26 cellular contexts compared by ENCODE assay signal in the genomic region with DNA sequence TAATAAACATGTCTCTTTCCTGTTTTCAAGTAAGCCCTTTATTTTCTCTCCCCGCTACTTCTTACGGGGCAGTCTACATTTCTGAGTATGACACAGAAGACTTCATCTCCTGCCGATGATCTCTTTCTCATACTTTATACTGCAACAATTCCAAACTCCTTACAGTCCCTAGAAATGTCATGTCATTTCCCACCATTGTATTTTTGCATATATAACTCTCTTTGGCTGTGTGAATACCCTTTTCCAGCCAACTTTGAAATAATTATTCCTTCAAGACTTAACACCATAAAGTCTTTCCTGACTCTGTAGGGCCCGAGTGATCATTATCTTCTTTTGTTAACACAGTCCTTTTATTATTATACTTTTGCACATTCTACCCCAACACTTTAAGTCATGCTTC.
"Had no signal": no experiment of that assay in that cellular context is flagged by ENCODE, and none has a peak within 500 bp of the region (broad histone marks: within the 10 kb centered on the region; RNA-seq: fewer than 3 reads in every experiment).

No MANE protein-coding gene starts in this region.

- H3K27me3 ChIP-seq: pancreas, spleen, suprapubic skin, tibial artery, upper lobe of right lung had no signal

- DNase-seq: hypothalamus; immature natural killer cell; islet precursor cell; left ventricle myocardium inferior; mesendoderm; midbrain; mucosa of descending colon; naive thymus-derived CD4-positive, alpha-beta T cell; pancreas; posterior cingulate gyrus; retina; right cardiac atrium; spleen; stimulated activated CD4-positive, alpha-beta T cell treated with anti-CD3 and anti-CD28 coated beads, Interleukin-4, amount 100 ng/mL, for 24 hours; stimulated activated naive CD4-positive, alpha-beta T cell; tibial artery; trophoblast cell; upper lobe of right lung had no signal

- H3K36me3 ChIP-seq: prostate gland had no signal

- H3K27ac ChIP-seq: left ventricle myocardium inferior, pancreas, prostate gland, skin epidermis, spleen, suprapubic skin, tibial artery, upper lobe of right lung had no signal

- ATAC-seq: mucosa of descending colon; naive thymus-derived CD4-positive, alpha-beta T cell; natural killer cell treated with Interleukin-12 subunit alpha and Interleukin-12 subunit beta and Interleukin-15 and Interleukin-18, amount 100 ng/mL, for 72 hours; pancreas; right cardiac atrium; sciatic nerve; stimulated activated effector memory CD8-positive, alpha-beta T cell treated with anti-CD3 and anti-CD28 coated beads, Interleukin-12 subunit alpha, Interleukin-12 subunit beta, amount 100 ng/mL, for 72 hours had no signal

- H3K4me1 ChIP-seq: left ventricle myocardium inferior, pancreas, spleen, suprapubic skin, tibial artery, upper lobe of right lung had no signal

- H3K9me3 ChIP-seq: mucosa of descending colon, pancreas, prostate gland, suprapubic skin, thoracic aorta, tibial artery, upper lobe of right lung had no signal

- H3K4me3 ChIP-seq: left ventricle myocardium inferior, lung, mucosa of descending colon, pancreas, prostate gland, skin epidermis, spleen, suprapubic skin, thoracic aorta, tibial artery, upper lobe of right lung had no signal
